Comparison of ENCODE assay signal across 1 cellular context in genomic region chr6:88963139-88964090, GRCh38.
TF ChIP-seq lines count a peak whose summit lies in the region.

RNGTT (minus strand) TSS chr6:88963618; CDS start chr6:88963409, 209 bp downstream.

TF ChIP-seq in HEK293, 187 proteins besides CTCF, POLR2A, EP300 and RAD21 (continued from another document):
- TF ChIP-seq ZNF510 (tag by site-specific recombination; IDR thresholded peaks at IDR 0.05; ENCODE audit: insufficient replicate concordance) (no peak), ZNF155 (tag by site-specific recombination; IDR thresholded peaks at IDR 0.05) (no peak), ZNF518A (tag by site-specific recombination; conservative IDR thresholded peaks at IDR 0.05; ENCODE audit: low read depth) (peak; percentile 87), ZNF366 (tag by site-specific recombination; conservative IDR thresholded peaks at IDR 0.05) (peak; percentile 100), ZSCAN30 (tag by site-specific recombination; IDR thresholded peaks at IDR 0.05) (no peak), ZNF600 (tag by site-specific recombination; IDR thresholded peaks at IDR 0.05) (peak; percentile 64; the same call in 1 of the 2 replicates), ZNF248 (tag by site-specific recombination; IDR thresholded peaks at IDR 0.05) (no peak), YY2 (tag by site-specific recombination; IDR thresholded peaks at IDR 0.05) (no peak), INSM2 (tag by site-specific recombination; IDR thresholded peaks at IDR 0.05) (peak; percentile 71; the same call in 1 of the 2 replicates)
